Comparison of ENCODE assay signal across 8 cellular contexts in the genomic region with DNA sequence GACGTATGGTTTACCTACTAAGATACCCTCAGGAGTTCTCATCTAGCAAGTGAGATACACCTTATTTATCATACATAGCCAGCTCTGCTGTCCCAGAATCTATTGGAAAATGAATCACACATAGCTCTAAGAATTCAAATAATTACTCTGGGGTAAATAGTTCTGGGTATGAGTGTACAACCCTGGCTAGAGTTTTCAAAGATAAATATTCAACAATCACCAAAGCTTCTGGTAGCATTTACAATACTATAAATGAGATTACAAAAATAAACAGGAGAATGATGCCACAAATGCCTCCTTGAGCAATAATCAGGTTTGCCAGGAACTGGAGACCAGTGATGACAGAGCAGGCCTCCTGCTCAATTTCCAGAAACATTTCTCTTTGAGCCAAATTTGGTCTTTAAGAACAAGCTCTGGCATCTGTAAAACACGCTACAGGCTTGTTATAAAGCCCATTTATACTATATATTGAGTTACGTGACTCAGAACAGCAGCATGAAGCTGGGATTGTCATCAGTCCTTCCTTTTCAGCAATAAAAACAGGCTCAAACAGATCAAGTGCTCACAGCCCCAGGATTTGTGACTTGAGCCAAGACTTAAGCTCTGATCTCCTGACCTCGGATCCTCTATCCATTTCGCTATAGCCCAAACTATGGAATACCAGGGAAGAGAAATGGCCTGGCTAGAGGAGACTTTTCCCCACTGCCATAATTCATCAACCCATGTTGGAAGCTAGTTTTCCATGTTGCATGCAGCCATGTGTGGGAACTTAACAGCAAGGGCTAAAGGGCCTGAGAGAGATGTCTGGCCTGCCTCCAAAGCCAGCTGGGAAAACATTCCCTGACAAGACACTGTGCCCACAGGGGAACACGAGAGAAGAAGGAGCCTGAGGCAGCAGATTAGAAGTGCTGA. TPM values are rescaled to one million over a fixed set of nuclear protein-coding genes. Genes with fewer than 3 reads are reported as not detected.
DNase-seq lines count a peak whose midpoint lies in the region; ATAC-seq, FAIRE-seq and TF ChIP-seq lines count a peak whose summit lies in the region.

No MANE protein-coding gene starts in this region.

- H3K9ac ChIP-seq in PC-3 (ENCODE audit: low read length): peak overlapping the region; percentile 44

- H3K4me3 Mint-ChIP-seq in progenitor cell of endocrine pancreas (ENCODE audit: low read depth): no peak overlapping the region

- H3K9me3 ChIP-seq in PC-3 (ENCODE audit: low read length): no peaks in the 10 kb centered on the region
- H3K9me3 ChIP-seq in esophagus squamous epithelium: no peaks in the 10 kb centered on the region

- H3K79me2 ChIP-seq in PC-3 (ENCODE audit: low read length): peaks cover 24% of the 10 kb centered on the region

- H3K36me3 ChIP-seq in PC-3 (ENCODE audit: low read depth, low read length): no peaks in the 10 kb centered on the region
- no peaks in the 10 kb centered on the region for H3K36me3 ChIP-seq in esophagus squamous epithelium

- no peaks in the 10 kb centered on the region for H3K9me3 Mint-ChIP-seq in progenitor cell of endocrine pancreas (ENCODE audit: low read depth)

- H3F3A ChIP-seq in PC-3 (ENCODE audit: low read length, unreplicated experiment): peaks cover 22% of the 10 kb centered on the region

- no peaks in the 10 kb centered on the region for H4K20me1 ChIP-seq in PC-3 (ENCODE audit: low read length)

- peak overlapping the region; percentile 43 for H3K27ac Mint-ChIP-seq in progenitor cell of endocrine pancreas

- WGBS in esophagus squamous epithelium, 2 donors: 33 to 42% methylated on average over 6 of the region's 6 CpGs

- H3K27ac ChIP-seq in PC-3 (ENCODE audit: low read length) (peak overlapping the region; percentile 91), esophagus squamous epithelium (peak overlapping the region; percentile 78 to 87 (median 84))

- TF ChIP-seq CTCF in PC-3 (conservative IDR thresholded peaks at IDR 0.05; ENCODE audit: low read depth, low read length): no peak
- TF ChIP-seq CTCF in esophagus squamous epithelium (IDR thresholded peaks at IDR 0.05): no peak
- no peak for TF ChIP-seq CTCF in progenitor cell of endocrine pancreas (IDR thresholded peaks at IDR 0.05; ENCODE audit: unreplicated experiment)

- POLR2A ChIA-PET in PC-3 (lab: Charles Lee; ENCODE audit: unreplicated experiment): interaction anchor here (0.5 to 1.4 kb wide), 4 partner anchors 10 to 102 kb away, joined by 3 to 5 read pairs (median 4); a partner anchor contains a TSS

- no peak for TF ChIP-seq POLR2A in esophagus squamous epithelium (IDR thresholded peaks at IDR 0.05)
- no peak for TF ChIP-seq POLR2A in GM12892 (IDR thresholded peaks at IDR 0.05; ENCODE audit: low read depth, low read length)

- H3K4me1 Mint-ChIP-seq in progenitor cell of endocrine pancreas (ENCODE audit: low read depth): peaks cover 21% of the 10 kb centered on the region

- no peaks in the 10 kb centered on the region for H3K9me2 ChIP-seq in PC-3 (replicated peaks; ENCODE audit: low read length)

- no peaks in the 10 kb centered on the region for H3K27me3 Mint-ChIP-seq in progenitor cell of endocrine pancreas

- no peak for FAIRE-seq in GM12892 (lab: Jason Lieb, UNC)

- peak overlapping the region; percentile 3; the same call in 1 of the 2 replicates for H2AFZ ChIP-seq in PC-3 (ENCODE audit: low read length)

- peak; percentile 81 for ATAC-seq in PC-3
- no peak for ATAC-seq in HG03342 (IDR thresholded peaks at IDR 0.05; ENCODE audit: unreplicated experiment)

- H3K4me3 ChIP-seq in PC-3 (ENCODE audit: low read length): peak overlapping the region; percentile 34
- H3K4me3 ChIP-seq in esophagus squamous epithelium: no peak overlapping the region

- intact Hi-C loops in PC-3 (cut with micrococcal nuclease): loop anchor here (1.0 to 5.0 kb wide), 5 partner anchors 19 to 151 kb away; a partner anchor contains a TSS
- intact Hi-C loops in esophagus squamous epithelium (cut with DNase I): no loop called here

- peaks cover 71% of the 10 kb centered on the region for H3K4me1 ChIP-seq in PC-3 (ENCODE audit: insufficient read depth, low read length)
- peaks cover 15 to 79% (median 41%) of the 10 kb centered on the region in 3 donors for H3K4me1 ChIP-seq in esophagus squamous epithelium

- H3K36me3 Mint-ChIP-seq in progenitor cell of endocrine pancreas (ENCODE audit: insufficient read depth): no peaks in the 10 kb centered on the region

- H3K27me3 ChIP-seq in PC-3 (ENCODE audit: low read length) (no peaks in the 10 kb centered on the region), esophagus squamous epithelium (no peaks in the 10 kb centered on the region)

- CTCF ChIA-PET in PC-3 (lab: Charles Lee): interaction anchor here (0.6 to 1.3 kb wide), 6 partner anchors 18 to 185 kb away, joined by 3 to 8 read pairs (median 4); a partner anchor contains a TSS

- peak overlapping the region; percentile 73 for H3K4me2 ChIP-seq in PC-3 (ENCODE audit: low read length)

- no TSS peak for BruUV-seq in PC-3 (replicated peaks; lab: Mats Ljungman, UMichigan)

- DNase-seq in D341Med (ENCODE audit: low spot score) (peak; percentile 45), PC-3 (peak; percentile 97), esophagus squamous epithelium (lab: John Stamatoyannopoulos, UW) (no peak), progenitor cell of endocrine pancreas (ENCODE audit: low spot score, unreplicated experiment) (no peak), NCI-H1694 treated with DMSO at 0.1 percent for 48 hours (lab: John Stamatoyannopoulos, UW) (no peak), NCI-H1436 treated with DMSO at 0.1 percent for 48 hours (lab: John Stamatoyannopoulos, UW) (no peak), GM12892 (ENCODE audit: insufficient read length) (no peak)

RNA-seq across cellular contexts. Expression of a gene that starts 19.7 kb away (rescaled TPM):
- 6.6 and 8.2 TPM in 2 replicates for total RNA-seq in PC-3 (2014; rRNA removed)
- 1 to 10 TPM; 2.2 to 8.7 (median 6.0) TPM for total RNA-seq in esophagus squamous epithelium
- 13.5 and 13.9 TPM in 2 replicates for total RNA-seq in progenitor cell of endocrine pancreas
- polyA plus RNA-seq in GM12892 (2012; ENCODE audit: missing spikeins): 14.6 TPM

Comparison
In these comparisons a context has a peak if more than half of its experiments do, and no peak if none do; other contexts are left out.
1. DNase-seq: peak in D341Med (single experiment) and PC-3 (single experiment); none in esophagus squamous epithelium (single experiment), progenitor cell of endocrine pancreas (single experiment), NCI-H1694 treated with DMSO at 0.1 percent for 48 hours (single experiment), NCI-H1436 treated with DMSO at 0.1 percent for 48 hours (single experiment) and GM12892 (single experiment).